Comparison of ENCODE assay signal across 9 cellular contexts in genomic region chr2:101036562-101036961, GRCh38. TPM values are rescaled to one million over a fixed set of nuclear protein-coding genes. Genes with fewer than 3 reads are reported as not detected.
DNase-seq lines count a peak whose midpoint lies in the region; ATAC-seq and TF ChIP-seq lines count a peak whose summit lies in the region.
"Had no signal": no experiment of that assay in that cellular context is flagged by ENCODE, and none has a peak within 500 bp of the region (broad histone marks: within the 10 kb centered on the region; RNA-seq: fewer than 3 reads in every experiment).

No MANE protein-coding gene starts in this region.

- H3K27me3 ChIP-seq in right atrium auricular region = no peaks in the 10 kb centered on the region
- no peaks in the 10 kb centered on the region for H3K27me3 ChIP-seq in right cardiac atrium (ENCODE audit: control insufficient read depth, insufficient read depth)
- H3K27me3 ChIP-seq in uterus = no peaks in the 10 kb centered on the region

- CTCF ChIA-PET in RWPE1 (lab: Yijun Ruan, JAX) = interaction anchor here (0.5 to 4.6 kb wide), 10 partner anchors 11 to 645 kb away, joined by 3 to 30 read pairs (median 4); partner anchors contain the start of gene TBC1D8

- POLR2A ChIA-PET in RWPE1 (lab: Yijun Ruan, JAX; ENCODE audit: low non-redundant PET) = no interaction called here

- H3K4me3 ChIP-seq in right atrium auricular region (no peak overlapping the region), right cardiac atrium (ENCODE audit: low read length) (no peak overlapping the region), uterus (no peak overlapping the region)
- H3K4me3 ChIP-seq: skin epidermis had no signal

- TF ChIP-seq CTCF in right atrium auricular region (IDR thresholded peaks at IDR 0.05) = peak; percentile 24 to 63
- peak; percentile 54 for TF ChIP-seq CTCF in RWPE1 (conservative IDR thresholded peaks at IDR 0.05; ENCODE audit: low read depth)
- TF ChIP-seq CTCF in uterus (IDR thresholded peaks at IDR 0.05) = peak; percentile 40 to 55 (median 54)

- no peak for ATAC-seq in right cardiac atrium
- ATAC-seq in HG03280 (IDR thresholded peaks at IDR 0.05; ENCODE audit: unreplicated experiment) = no peak

- H3K9me3 ChIP-seq in right atrium auricular region = no peaks in the 10 kb centered on the region
- H3K9me3 ChIP-seq in right cardiac atrium (ENCODE audit: control insufficient read depth, low read length) = no peaks in the 10 kb centered on the region
- H3K9me3 ChIP-seq in uterus = no peaks in the 10 kb centered on the region

- DNase-seq in right atrium auricular region (ENCODE audit: low spot score) (no peak), right cardiac atrium (no peak), RWPE1 (ENCODE audit: low spot score) (peak; percentile 30), foreskin melanocyte (peak; percentile 24), uterus (no peak), putamen (ENCODE audit: low spot score) (no peak), HUDEP-2 (lab: John Stamatoyannopoulos, UW; ENCODE audit: unreplicated experiment in 76 of 76) (no peak)

- H3K4me1 ChIP-seq in right atrium auricular region = no peaks in the 10 kb centered on the region
- no peaks in the 10 kb centered on the region for H3K4me1 ChIP-seq in right cardiac atrium (ENCODE audit: control insufficient read depth, insufficient read depth, low read length)
- no peaks in the 10 kb centered on the region for H3K4me1 ChIP-seq in uterus

- H3K36me3 ChIP-seq in right atrium auricular region = peaks cover 83% of the 10 kb centered on the region
- no peaks in the 10 kb centered on the region for H3K36me3 ChIP-seq in uterus

- 83% methylated on average over 2 of the region's 2 CpGs for WGBS in right cardiac atrium

- no peak for TF ChIP-seq POLR2A in uterus (IDR thresholded peaks at IDR 0.05)

- H3K27ac ChIP-seq in right atrium auricular region (no peak overlapping the region), right cardiac atrium (ENCODE audit: low read length) (no peak overlapping the region), RWPE1 (no peak overlapping the region), uterus (no peak overlapping the region)
- H3K27ac ChIP-seq: skin epidermis had no signal

- intact Hi-C loops in right cardiac atrium (cut with DNase I) = loop anchor here in 1 of 4 donors (10.0 kb wide), 1 partner anchor 118 kb away; the partner anchor contains the start of gene TBC1D8
- intact Hi-C loops in uterus (cut with DNase I; ENCODE audit: low total_unique reads) = loop anchor here (10.0 kb wide), 1 partner anchor 118 kb away; the partner anchor contains the start of gene TBC1D8

RNA-seq across cellular contexts. Expression of gene RPL31, which starts 34.5 kb away (rescaled TPM):
- total RNA-seq in right atrium auricular region (100 to 1,000 TPM; 437 to 813 TPM), right cardiac atrium (1,000 to 10,000 TPM in 1 of 4 donors, 100 to 1,000 TPM in 3; 822 to 1,044 (median 917) TPM), uterus (1,000 to 10,000 TPM in 3 of 4 donors, 100 to 1,000 TPM in 1; 918 to 2,301 (median 1,306) TPM)
- 3,971 TPM for polyA plus RNA-seq in right cardiac atrium

Comparison
In these comparisons a context has a peak if more than half of its experiments do, and no peak if none do; other contexts are left out.
1. DNase-seq: peak in RWPE1 (single experiment) and foreskin melanocyte (single experiment); none in right atrium auricular region (single experiment), right cardiac atrium (0 of 3), uterus (0 of 2), putamen (single experiment) and HUDEP-2 (0 of 76).
2. Peak in every context shown above with its lines, with median percentiles within 50 percentile points of each other: CTCF ChIP-seq.